In genomic region chr18:58947136-58947732, GRCh38 we compare ENCODE assay signal across 18 cellular contexts.
A peak's percentile ranks its signal among the peaks of the same experiment; 100 is the strongest.
DNase-seq lines count a peak whose midpoint lies in the region; ATAC-seq and TF ChIP-seq lines count a peak whose summit lies in the region.
"Had no signal": no experiment of that assay in that cellular context is flagged by ENCODE, and none has a peak within 500 bp of the region (broad histone marks: within the 10 kb centered on the region; RNA-seq: fewer than 3 reads in every experiment).

No MANE protein-coding gene starts in this region.

- no peaks in the 10 kb centered on the region for H3K9me3 Mint-ChIP-seq in stimulated activated naive CD8-positive, alpha-beta T cell treated with anti-CD3 and anti-CD28 coated beads, Interleukin-15, amount 100 ng/mL, for 72 hours
- H3K9me3 Mint-ChIP-seq in brain (no peaks in the 10 kb centered on the region), type B pancreatic cell (no peaks in the 10 kb centered on the region)
- H3K9me3 Mint-ChIP-seq: activated CD4-positive, alpha-beta T cell treated with anti-CD3 and anti-CD28 coated beads, Interleukin-2, amount 10 ng/mL, durations not matched to agents 24 days and 14 days had no signal

- H3K27me3 ChIP-seq in ovary: no peaks in the 10 kb centered on the region

- no peak overlapping the region for H3K27ac Mint-ChIP-seq in stimulated activated naive CD8-positive, alpha-beta T cell treated with anti-CD3 and anti-CD28 coated beads, Interleukin-15, amount 100 ng/mL, for 72 hours
- H3K27ac Mint-ChIP-seq in brain (peak overlapping the region in 3 of 5 experiments; percentile 64 to 87 (median 72)), type B pancreatic cell (peak overlapping the region; percentile 71)
- H3K27ac Mint-ChIP-seq: activated CD4-positive, alpha-beta T cell treated with anti-CD3 and anti-CD28 coated beads, Interleukin-2, amount 10 ng/mL, durations not matched to agents 24 days and 14 days had no signal

- no peaks in the 10 kb centered on the region for H3K36me3 ChIP-seq in ovary

- peaks cover 2% of the 10 kb centered on the region for H3K4me1 ChIP-seq in ovary (ENCODE audit: insufficient read depth)

- TF ChIP-seq POLR2A in ovary (IDR thresholded peaks at IDR 0.05): no peak

- H3K4me3 ChIP-seq in ovary: no peak overlapping the region
- H3K4me3 ChIP-seq: A549 had no signal

- H3K4me1 Mint-ChIP-seq in stimulated activated naive CD8-positive, alpha-beta T cell treated with anti-CD3 and anti-CD28 coated beads, Interleukin-15, amount 100 ng/mL, for 72 hours: no peaks in the 10 kb centered on the region
- H3K4me1 Mint-ChIP-seq in brain: peaks cover 37% of the 10 kb centered on the region
- H3K4me1 Mint-ChIP-seq in type B pancreatic cell (ENCODE audit: unreplicated experiment): peaks cover 29% of the 10 kb centered on the region
- H3K4me1 Mint-ChIP-seq: activated CD4-positive, alpha-beta T cell treated with anti-CD3 and anti-CD28 coated beads, Interleukin-2, amount 10 ng/mL, durations not matched to agents 24 days and 14 days had no signal

- H3K27me3 Mint-ChIP-seq in stimulated activated naive CD8-positive, alpha-beta T cell treated with anti-CD3 and anti-CD28 coated beads, Interleukin-15, amount 100 ng/mL, for 72 hours: peaks cover 21% of the 10 kb centered on the region
- no peaks in the 10 kb centered on the region for H3K27me3 Mint-ChIP-seq in brain
- H3K27me3 Mint-ChIP-seq in type B pancreatic cell: no peaks in the 10 kb centered on the region

- intact Hi-C loops in ovary (cut with DNase I): no loop called here

- no peaks in the 10 kb centered on the region for H3K9me3 ChIP-seq in ovary
- H3K9me3 ChIP-seq: A549 had no signal

- TF ChIP-seq CTCF in brain (conservative IDR thresholded peaks at IDR 0.05): no peak
- no peak for TF ChIP-seq CTCF in type B pancreatic cell (conservative IDR thresholded peaks at IDR 0.05)
- no peak for TF ChIP-seq CTCF in ovary (IDR thresholded peaks at IDR 0.05)

- H3K36me3 Mint-ChIP-seq in brain (peaks cover 82% of the 10 kb centered on the region), type B pancreatic cell (peaks cover 32% of the 10 kb centered on the region)

- no peak for DNase-seq in stimulated activated naive CD8-positive, alpha-beta T cell treated with anti-CD3 and anti-CD28 coated beads, Interleukin-15, Interleukin-2, amounts not matched to agents 100 U/mL and 50 U/mL, for 24 hours
- DNase-seq in stimulated activated naive CD8-positive, alpha-beta T cell treated with anti-CD3 and anti-CD28 coated beads, Interleukin-15, amount 100 ng/mL, for 72 hours: no peak
- DNase-seq in type B pancreatic cell (ENCODE audit: extremely low spot score, unreplicated experiment) (no peak), ovary (no peak), iPS-NIHi7 (ENCODE audit: extremely low spot score) (no peak), putamen (ENCODE audit: low spot score) (no peak)
- DNase-seq: activated CD4-positive, alpha-beta T cell treated with anti-CD3 and anti-CD28 coated beads, Interleukin-2, amount 10 ng/mL, durations not matched to agents 24 days and 14 days; aorta; Calu3; dermis blood vessel endothelial cell; NCI-H146; NCI-H524; T-helper 1 cell; trophoblast cell had no signal

- peak; percentile 32 for ATAC-seq in stimulated activated naive CD8-positive, alpha-beta T cell treated with anti-CD3 and anti-CD28 coated beads, Interleukin-15, Interleukin-2, amounts not matched to agents 100 U/mL and 50 U/mL, for 24 hours
- ATAC-seq in stimulated activated naive CD8-positive, alpha-beta T cell treated with anti-CD3 and anti-CD28 coated beads, Interleukin-15, amount 100 ng/mL, for 72 hours: no peak
- peak; percentile 30 for ATAC-seq in HG03064 (IDR thresholded peaks at IDR 0.05; ENCODE audit: low read depth, unreplicated experiment)
- ATAC-seq: A549, HCT116 had no signal

- H3K27ac ChIP-seq in ovary: no peak overlapping the region

- no peak for TF ChIP-seq EP300 in ovary (IDR thresholded peaks at IDR 0.05)

- H3K4me3 Mint-ChIP-seq in stimulated activated naive CD8-positive, alpha-beta T cell treated with anti-CD3 and anti-CD28 coated beads, Interleukin-15, amount 100 ng/mL, for 72 hours: no peak overlapping the region
- H3K4me3 Mint-ChIP-seq in brain (no peak overlapping the region), type B pancreatic cell (no peak overlapping the region)
- H3K4me3 Mint-ChIP-seq: activated CD4-positive, alpha-beta T cell treated with anti-CD3 and anti-CD28 coated beads, Interleukin-2, amount 10 ng/mL, durations not matched to agents 24 days and 14 days had no signal

- WGBS in ovary, 3 donors: 91 to 93% (median 91%) methylated on average over 7 of the region's 7 CpGs

Comparison
In these comparisons a context has a peak if more than half of its experiments do, and no peak if none do; other contexts are left out.
1. H3K27ac Mint-ChIP-seq: peak in brain (3 of 5) and type B pancreatic cell (single experiment); none in stimulated activated naive CD8-positive, alpha-beta T cell treated with anti-CD3 and anti-CD28 coated beads, Interleukin-15, amount 100 ng/mL, for 72 hours (0 of 2).